In genomic region chr2:12848176-12848575, GRCh38 we compare ENCODE assay signal across 21 cellular contexts.
"Had no signal": no experiment of that assay in that cellular context is flagged by ENCODE, and none has a peak within 500 bp of the region (broad histone marks: within the 10 kb centered on the region; RNA-seq: fewer than 3 reads in every experiment).

No MANE protein-coding gene starts in this region.

- H3K4me1 ChIP-seq: breast epithelium, neural progenitor cell, parathyroid adenoma, psoas muscle had no signal

- H3K4me2 ChIP-seq: hepatocyte, neural progenitor cell had no signal

- H3K27ac ChIP-seq: breast epithelium, hepatocyte, neural progenitor cell, parathyroid adenoma, psoas muscle had no signal

- H3K9ac ChIP-seq: neural progenitor cell, parathyroid adenoma had no signal

- DNase-seq: activated CD4-positive, alpha-beta memory T cell treated with anti-CD3 and anti-CD28 coated beads, Interleukin-2, amount 10 ng/mL, durations not matched to agents 7 days and 5 days; activated CD4-positive, alpha-beta T cell treated with anti-CD3 and anti-CD28 coated beads, Interleukin-2, amount 10 ng/mL, durations not matched to agents 24 days and 14 days; activated CD4-positive, CD25-positive, alpha-beta regulatory T cell treated with anti-CD3 and anti-CD28 coated beads, Interleukin-2, amount 50 U/mL, for 72 hours; activated CD8-positive, alpha-beta memory T cell treated with anti-CD3 and anti-CD28 coated beads, Interleukin-2, amount 50 U/mL, for 48 hours; activated gamma-delta T cell; activated naive CD4-positive, alpha-beta T cell treated with anti-CD3 and anti-CD28 coated beads, Interleukin-2, amount 50 U/mL, for 16 hours; activated T-cell treated with anti-CD3 and anti-CD28 coated beads, Interleukin-2, amount 50 U/mL, for 24 hours; amniotic stem cell; central memory CD4-positive, alpha-beta T cell; foreskin melanocyte; islet precursor cell; mammary epithelial cell; naive B cell; psoas muscle; stimulated activated naive CD4-positive, alpha-beta T cell; T-helper 2 cell had no signal

- H3K9me3 ChIP-seq: breast epithelium, psoas muscle, tibial nerve had no signal

- H3K36me3 ChIP-seq: breast epithelium, neural progenitor cell, tibial nerve had no signal

- H3K27me3 ChIP-seq: breast epithelium, hepatocyte, neural progenitor cell, tibial nerve had no signal

- H2AFZ ChIP-seq: hepatocyte, neural progenitor cell, parathyroid adenoma had no signal

- H3K79me2 ChIP-seq: hepatocyte, parathyroid adenoma had no signal

- H3K4me3 ChIP-seq: breast epithelium, hepatocyte, neural progenitor cell, psoas muscle, tibial nerve had no signal
